In genomic region chr2:135985018-135985825, GRCh38 we compare ENCODE assay signal across 8 cellular contexts. TPM values are rescaled to one million over a fixed set of nuclear protein-coding genes. Genes with fewer than 3 reads are reported as not detected.
DNase-seq lines count a peak whose midpoint lies in the region; ATAC-seq and TF ChIP-seq lines count a peak whose summit lies in the region.

DARS1 (minus strand) TSS chr2:135985626; CDS start chr2:135985468, 158 bp downstream.

- H3K9me3 ChIP-seq in ovary (no peaks in the 10 kb centered on the region), thymus (ENCODE audit: control insufficient read depth) (no peaks in the 10 kb centered on the region)

- 0% methylated on average over 54 to 64 of the region's 64 CpGs for WGBS in ovary, 3 donors
- under 1% methylated on average over 64 of the region's 64 CpGs for whole genome bisulfite sequencing in thymus

- H3K27me3 ChIP-seq in ovary (no peaks in the 10 kb centered on the region), thymus (ENCODE audit: control insufficient read depth, insufficient read depth) (no peaks in the 10 kb centered on the region)

- TF ChIP-seq EP300 in ovary (IDR thresholded peaks at IDR 0.05) = no peak

- peak; percentile 85 for ATAC-seq in HG02759 (IDR thresholded peaks at IDR 0.05; ENCODE audit: unreplicated experiment)
- ATAC-seq in Right ventricle myocardium inferior = peak; percentile 97

- TF ChIP-seq CTCF in GM12875 (IDR thresholded peaks at IDR 0.05; ENCODE audit: borderline replicate concordance, insufficient read depth, low read depth, low read length) (no peak), ovary (IDR thresholded peaks at IDR 0.05) (no peak)

- intact Hi-C loops in Right ventricle myocardium inferior (cut with DNase I) = loop anchor here (5.0 kb wide), 1 partner anchor 132 kb away; the partner anchor contains the start of gene CXCR4
- intact Hi-C loops in ovary (cut with DNase I) = loop anchor here in 2 of 4 donors (5.0 to 10.0 kb wide), 2 partner anchors 110 to 243 kb away; partner anchors contain the start of genes MCM6 (in 1 of the 2) and UBXN4 (in 1 of the 2)

- DNase-seq in NCI-H128 (lab: John Stamatoyannopoulos, UW; ENCODE audit: unreplicated experiment) (peak; percentile 82), SW 1271 (lab: John Stamatoyannopoulos, UW) (peak; percentile 89), Right ventricle myocardium inferior (ENCODE audit: missing footprints) (peak; percentile 95), ovary (peak; percentile 94 to 97 (median 97))
- DNase-seq in activated naive CD8-positive, alpha-beta T cell treated with anti-CD3 and anti-CD28 coated beads, Interleukin-2, amount 50 U/mL, for 16 hours (ENCODE audit: low read depth, low spot score) = peak; percentile 47

- peak; percentile 58 for TF ChIP-seq POLR2A in ovary (IDR thresholded peaks at IDR 0.05)

- H3K4me1 ChIP-seq in ovary (ENCODE audit: insufficient read depth) = no peaks in the 10 kb centered on the region
- H3K4me1 ChIP-seq in thymus (ENCODE audit: control insufficient read depth, insufficient read depth, low read length) = peaks cover 8% of the 10 kb centered on the region

- H3K27ac ChIP-seq in ovary (peak within 1 kb of the TSS; percentile 59 to 88), thymus (ENCODE audit: low read depth) (peak within 1 kb of the TSS; percentile 98)

- no peaks in the 10 kb centered on the region for H3K36me3 ChIP-seq in ovary
- no peaks in the 10 kb centered on the region for H3K36me3 ChIP-seq in thymus (ENCODE audit: control insufficient read depth, insufficient read depth)

- H3K4me3 ChIP-seq in GM12875 (ENCODE audit: low read depth, low read length) (peak within 1 kb of the TSS; percentile 76), ovary (peak within 1 kb of the TSS; percentile 98), thymus (ENCODE audit: low read length) (peak within 1 kb of the TSS; percentile 77)

RNA-seq across cellular contexts. Expression of gene DARS1, which starts in this region (rescaled TPM):
- total RNA-seq in Right ventricle myocardium inferior = 67.3 TPM
- 10 to 100 TPM; 58.9 to 79.5 (median 69.7) TPM for total RNA-seq in ovary
- polyA plus RNA-seq in ovary = 10 to 100 TPM; 55.2 to 70.7 TPM
- 119 TPM for polyA plus RNA-seq in thymus

Comparison
In these comparisons a context has a peak if more than half of its experiments do, and no peak if none do; other contexts are left out.
1. Peak in every context shown above with its lines: DNase-seq, ATAC-seq, H3K4me3 ChIP-seq and H3K27ac ChIP-seq.
2. DNase-seq: peak in every context shown above with its lines; median percentile 97 in ovary; 95 in Right ventricle myocardium inferior; 89 in SW 1271; 82 in NCI-H128; 47 in activated naive CD8-positive, alpha-beta T cell treated with anti-CD3 and anti-CD28 coated beads, Interleukin-2, amount 50 U/mL, for 16 hours.